In genomic region chrX:23901805-23902204, GRCh38 we compare ENCODE assay signal across 8 cellular contexts. TPM values are rescaled to one million over a fixed set of nuclear protein-coding genes. Genes with fewer than 3 reads are reported as not detected.
DNase-seq lines count a peak whose midpoint lies in the region; ATAC-seq, FAIRE-seq and TF ChIP-seq lines count a peak whose summit lies in the region.

No MANE protein-coding gene starts in this region.

- H3K9me3 Mint-ChIP-seq in CD4-positive, CD25-positive, alpha-beta regulatory T cell, result no peaks in the 10 kb centered on the region
- H3K9me3 Mint-ChIP-seq in activated CD8-positive, alpha-beta T cell treated with anti-CD3 and anti-CD28 coated beads, Interleukin-2, amount 10 ng/mL, durations not matched to agents 7 days and 5 days (ENCODE audit: insufficient read depth), result no peaks in the 10 kb centered on the region
- H3K9me3 Mint-ChIP-seq in mesothelial cell of epicardium, result no peaks in the 10 kb centered on the region

- H3K27me3 ChIP-seq in CD4-positive, CD25-positive, alpha-beta regulatory T cell (ENCODE audit: control insufficient read depth, insufficient read depth, low read length), result no peaks in the 10 kb centered on the region
- no peaks in the 10 kb centered on the region for H3K27me3 ChIP-seq in pancreas

- CTCF ChIA-PET in activated CD8-positive, alpha-beta T cell treated with anti-CD3 and anti-CD28 coated beads, Interleukin-2, amount 10 ng/mL, durations not matched to agents 7 days and 5 days (lab: Charles Lee), result interaction anchor here (0.7 to 4.6 kb wide), 59 partner anchors 11 to 1917 kb away, joined by 3 to 111 read pairs (median 5); partner anchors contain the start of genes ACOT9, EIF2S3, KLHL15 and PRDX4

- H3K27ac ChIP-seq in CD4-positive, CD25-positive, alpha-beta regulatory T cell (ENCODE audit: insufficient read depth, low read length, poor library complexity, severe bottlenecking), result no peak overlapping the region
- H3K27ac ChIP-seq in pancreas, result peak overlapping the region in 2 of 4 donors; percentile 50 to 67

- intact Hi-C loops in pancreas (cut with DNase I), result loop anchor here in 2 of 3 donors (5.0 to 10.0 kb wide), 2 partner anchors 120 to 127 kb away; partner anchors contain the start of gene SAT1 (in 1 of the 2)

- no peak overlapping the region for H3K27ac Mint-ChIP-seq in CD4-positive, CD25-positive, alpha-beta regulatory T cell
- H3K27ac Mint-ChIP-seq in activated CD8-positive, alpha-beta T cell treated with anti-CD3 and anti-CD28 coated beads, Interleukin-2, amount 10 ng/mL, durations not matched to agents 7 days and 5 days, result no peak overlapping the region
- no peak overlapping the region for H3K27ac Mint-ChIP-seq in mesothelial cell of epicardium

- H3K4me1 Mint-ChIP-seq in CD4-positive, CD25-positive, alpha-beta regulatory T cell, result peaks cover 4 to 13% (median 10%) of the 10 kb centered on the region in 4 donors
- peaks cover 14% of the 10 kb centered on the region for H3K4me1 Mint-ChIP-seq in activated CD8-positive, alpha-beta T cell treated with anti-CD3 and anti-CD28 coated beads, Interleukin-2, amount 10 ng/mL, durations not matched to agents 7 days and 5 days (ENCODE audit: low read depth)
- H3K4me1 Mint-ChIP-seq in mesothelial cell of epicardium, result peaks cover 37% of the 10 kb centered on the region

- ATAC-seq in CD4-positive, CD25-positive, alpha-beta regulatory T cell (ENCODE audit: low read depth in 2 of 2), result peak; percentile 89
- ATAC-seq in GM18861 (IDR thresholded peaks at IDR 0.05; ENCODE audit: unreplicated experiment) (peak; percentile 46), HG03159 (IDR thresholded peaks at IDR 0.05; ENCODE audit: unreplicated experiment) (peak; percentile 63), pancreas (peak; percentile 83 to 93 (median 90))
- peak; percentile 87 for ATAC-seq in activated CD8-positive, alpha-beta T cell treated with anti-CD3 and anti-CD28 coated beads, Interleukin-2, amount 10 ng/mL, durations not matched to agents 7 days and 5 days

- no peak overlapping the region for H3K4me3 ChIP-seq in CD4-positive, CD25-positive, alpha-beta regulatory T cell (ENCODE audit: low read depth, low read length)
- peak overlapping the region in 1 of 4 donors; percentile 11 for H3K4me3 ChIP-seq in pancreas

- no peak overlapping the region for H3K4me3 Mint-ChIP-seq in CD4-positive, CD25-positive, alpha-beta regulatory T cell
- H3K4me3 Mint-ChIP-seq in activated CD8-positive, alpha-beta T cell treated with anti-CD3 and anti-CD28 coated beads, Interleukin-2, amount 10 ng/mL, durations not matched to agents 7 days and 5 days, result no peak overlapping the region
- no peak overlapping the region for H3K4me3 Mint-ChIP-seq in mesothelial cell of epicardium

- POLR2A ChIA-PET in activated CD8-positive, alpha-beta T cell treated with anti-CD3 and anti-CD28 coated beads, Interleukin-2, amount 10 ng/mL, durations not matched to agents 7 days and 5 days (lab: Charles Lee), result interaction anchor here (0.6 to 2.8 kb wide), 4 partner anchors 118 to 206 kb away, joined by 3 to 61 read pairs (median 6); partner anchors contain the start of gene SAT1

- peaks cover 13% of the 10 kb centered on the region for H3K4me1 ChIP-seq in CD4-positive, CD25-positive, alpha-beta regulatory T cell (ENCODE audit: control insufficient read depth, insufficient read depth, low read length, poor library complexity, severe bottlenecking)
- H3K4me1 ChIP-seq in pancreas, result peaks cover 0 to 6% (median 0%) of the 10 kb centered on the region in 3 donors

- H3K27me3 Mint-ChIP-seq in CD4-positive, CD25-positive, alpha-beta regulatory T cell, result no peaks in the 10 kb centered on the region
- no peaks in the 10 kb centered on the region for H3K27me3 Mint-ChIP-seq in activated CD8-positive, alpha-beta T cell treated with anti-CD3 and anti-CD28 coated beads, Interleukin-2, amount 10 ng/mL, durations not matched to agents 7 days and 5 days (ENCODE audit: low read depth)
- H3K27me3 Mint-ChIP-seq in mesothelial cell of epicardium (ENCODE audit: low read depth), result no peaks in the 10 kb centered on the region

- peak in 1 of 4 donors; percentile 14 for TF ChIP-seq CTCF in pancreas (IDR thresholded peaks at IDR 0.05)
- TF ChIP-seq CTCF in mesothelial cell of epicardium (IDR thresholded peaks at IDR 0.05; ENCODE audit: unreplicated experiment), result no peak

- DNase-seq in CD4-positive, CD25-positive, alpha-beta regulatory T cell, result peak; percentile 8 to 83 (median 46)
- DNase-seq in NCI-H526 (lab: John Stamatoyannopoulos, UW), result peak; percentile 71 to 89
- peak; percentile 58 for DNase-seq in activated CD8-positive, alpha-beta T cell treated with anti-CD3 and anti-CD28 coated beads, Interleukin-2, amount 10 ng/mL, durations not matched to agents 7 days and 5 days
- DNase-seq in frontal cortex (ENCODE audit: low spot score in 2 of 2), result peak; percentile 33 to 35
- peak in 3 of 6 donors; percentile 43 to 54 (median 44) for DNase-seq in pancreas
- DNase-seq in mesothelial cell of epicardium (ENCODE audit: low spot score in 2 of 2, unreplicated experiment in 2 of 2), result no peak

- H3K36me3 ChIP-seq in CD4-positive, CD25-positive, alpha-beta regulatory T cell (ENCODE audit: control insufficient read depth, insufficient read depth, low read length), result no peaks in the 10 kb centered on the region
- H3K36me3 ChIP-seq in pancreas, result no peaks in the 10 kb centered on the region

- FAIRE-seq in frontal cortex (lab: Jason Lieb, UNC), result no peak
- peak; percentile 20 for FAIRE-seq in pancreas (lab: Jason Lieb, UNC)

- no peaks in the 10 kb centered on the region for H3K9me3 ChIP-seq in CD4-positive, CD25-positive, alpha-beta regulatory T cell (ENCODE audit: control insufficient read depth in 2 of 2, low read length in 2 of 2)
- H3K9me3 ChIP-seq in pancreas, result no peaks in the 10 kb centered on the region

- 7 to 43% methylated on average over 1 of the region's 1 CpG for WGBS in pancreas, 2 donors

- no peaks in the 10 kb centered on the region for H3K36me3 Mint-ChIP-seq in CD4-positive, CD25-positive, alpha-beta regulatory T cell
- peaks cover 3% of the 10 kb centered on the region for H3K36me3 Mint-ChIP-seq in activated CD8-positive, alpha-beta T cell treated with anti-CD3 and anti-CD28 coated beads, Interleukin-2, amount 10 ng/mL, durations not matched to agents 7 days and 5 days (ENCODE audit: low read depth)
- peaks cover 2% of the 10 kb centered on the region for H3K36me3 Mint-ChIP-seq in mesothelial cell of epicardium

RNA-seq across cellular contexts. Expression of gene APOO, which starts 5.9 kb away (rescaled TPM):
- 13.5 TPM for total RNA-seq in CD4-positive, CD25-positive, alpha-beta regulatory T cell
- polyA plus RNA-seq in CD4-positive, CD25-positive, alpha-beta regulatory T cell, result 10 to 100 TPM; 13.9 to 20.9 (median 15.2) TPM
- total RNA-seq in activated CD8-positive, alpha-beta T cell treated with anti-CD3 and anti-CD28 coated beads, Interleukin-2, amount 10 ng/mL, durations not matched to agents 7 days and 5 days, result 10 to 100 TPM; 28.3 to 33.1 TPM
- 27.7 TPM for total RNA-seq in frontal cortex
- total RNA-seq in pancreas, result 10 to 100 TPM in 1 of 6 donors, 1 to 10 TPM in 5; 4.8 to 11.5 (median 7.6) TPM
- 10 to 100 TPM in 1 of 2 donors, 1 to 10 TPM in 1; 10.0 to 16.9 TPM for polyA plus RNA-seq in pancreas
- total RNA-seq in mesothelial cell of epicardium, result 45.2 to 55.7 TPM (median 50.5 TPM) in 3 replicates

RNA-seq across cellular contexts. Expression of gene CXorf58, which starts 6.0 kb away (rescaled TPM):
- not detected for total RNA-seq in CD4-positive, CD25-positive, alpha-beta regulatory T cell
- polyA plus RNA-seq in CD4-positive, CD25-positive, alpha-beta regulatory T cell, result not detected
- total RNA-seq in activated CD8-positive, alpha-beta T cell treated with anti-CD3 and anti-CD28 coated beads, Interleukin-2, amount 10 ng/mL, durations not matched to agents 7 days and 5 days, result under 1 TPM; 0.21 to 0.31 TPM
- total RNA-seq in frontal cortex, result 0.82 TPM
- total RNA-seq in pancreas, result under 1 TPM in 5 of 6 donors, not detected in 1; 0.09 to 0.40 (median 0.16) TPM
- polyA plus RNA-seq in pancreas, result under 1 TPM; 0.07 to 0.19 TPM
- total RNA-seq in mesothelial cell of epicardium, result 0.13 TPM in 1 of 3 replicates, not detected in the others

Comparison
In these comparisons a context has a peak if more than half of its experiments do, and no peak if none do; other contexts are left out.
1. DNase-seq: peak in CD4-positive, CD25-positive, alpha-beta regulatory T cell (3 of 3), NCI-H526 (2 of 2), activated CD8-positive, alpha-beta T cell treated with anti-CD3 and anti-CD28 coated beads, Interleukin-2, amount 10 ng/mL, durations not matched to agents 7 days and 5 days (single experiment) and frontal cortex (2 of 2); none in mesothelial cell of epicardium (0 of 2).
2. Peak in every context shown above with its lines, with median percentiles within 50 percentile points of each other: ATAC-seq.